In genomic region chr3:122795674-122795969, GRCh38 we compare ENCODE assay signal across 9 cellular contexts. TPM values are rescaled to one million over a fixed set of nuclear protein-coding genes. Genes with fewer than 3 reads are reported as not detected.
DNase-seq lines count a peak whose midpoint lies in the region; ATAC-seq, FAIRE-seq and TF ChIP-seq lines count a peak whose summit lies in the region.
"Had no signal": no experiment of that assay in that cellular context is flagged by ENCODE, and none has a peak within 500 bp of the region (broad histone marks: within the 10 kb centered on the region; RNA-seq: fewer than 3 reads in every experiment).

No MANE protein-coding gene starts in this region.

- no TSS peak for BruUV-seq in MCF 10A (replicated peaks; lab: Mats Ljungman, UMichigan)

- H3K4me1 ChIP-seq in cardiac muscle cell (ENCODE audit: low read depth), result no peaks in the 10 kb centered on the region
- no peaks in the 10 kb centered on the region for H3K4me1 ChIP-seq in uterus

- no peaks in the 10 kb centered on the region for H3K36me3 ChIP-seq in cardiac muscle cell
- no peaks in the 10 kb centered on the region for H3K36me3 ChIP-seq in uterus

- H3K4me1 Mint-ChIP-seq in MCF 10A (ENCODE audit: insufficient read depth, unreplicated experiment), result peaks cover 14% of the 10 kb centered on the region
- H3K4me1 Mint-ChIP-seq in memory B cell, result peaks cover 25% of the 10 kb centered on the region

- H3K27ac ChIP-seq in cardiac muscle cell (peak overlapping the region; percentile 87), uterus (peak overlapping the region; percentile 97 to 98)

- no peak for FAIRE-seq in D721Med (lab: Jason Lieb, UNC)

- TF ChIP-seq CTCF in cardiac muscle cell (IDR thresholded peaks at IDR 0.05; ENCODE audit: low read depth, low read length) (no peak), MCF 10A (IDR thresholded peaks at IDR 0.05; ENCODE audit: unreplicated experiment) (no peak), uterus (IDR thresholded peaks at IDR 0.05) (no peak), D721Med (IDR thresholded peaks at IDR 0.05; ENCODE audit: insufficient read depth, missing control alignments) (no peak)

- H3K4me3 Mint-ChIP-seq in MCF 10A (ENCODE audit: unreplicated experiment) (no peak overlapping the region), memory B cell (peak overlapping the region; percentile 80)

- ATAC-seq in left cardiac atrium (no peak), memory B cell (ENCODE audit: low read depth) (no peak), HG03565 (IDR thresholded peaks at IDR 0.05; ENCODE audit: unreplicated experiment) (no peak)

- POLR2A ChIA-PET in MCF 10A (lab: Yijun Ruan, JAX), result interaction anchor here (0.7 to 1.9 kb wide), 15 partner anchors 9 to 406 kb away, joined by 3 to 6 read pairs (median 4); partner anchors contain the start of genes DTX3L, PARP14 and PARP9

- CTCF ChIA-PET in MCF 10A (lab: Yijun Ruan, JAX), result interaction anchor here (0.6 to 1.2 kb wide), 3 partner anchors 41 to 402 kb away, joined by 3 to 5 read pairs (median 4); no protein-coding TSS in a partner anchor

- H3K36me3 Mint-ChIP-seq in MCF 10A (ENCODE audit: insufficient read depth, unreplicated experiment) (no peaks in the 10 kb centered on the region), memory B cell (no peaks in the 10 kb centered on the region)

- TF ChIP-seq POLR2A in uterus (IDR thresholded peaks at IDR 0.05), result no peak

- H3K27me3 Mint-ChIP-seq in MCF 10A (ENCODE audit: insufficient read depth, unreplicated experiment) (no peaks in the 10 kb centered on the region), memory B cell (no peaks in the 10 kb centered on the region)

- DNase-seq in cardiac muscle cell (ENCODE audit: low read depth in 1 of 2, low spot score in 1 of 2) (peak in 1 of 2 donors; percentile 5), left cardiac atrium (no peak), MCF 10A (ENCODE audit: unreplicated experiment) (no peak), memory B cell (ENCODE audit: low spot score in 2 of 2) (no peak), uterus (no peak), GM19240 (ENCODE audit: insufficient read length, low spot score) (no peak), D721Med (ENCODE audit: insufficient read length, low spot score) (no peak)
- DNase-seq: OCI-M1 had no signal

- H3K27me3 ChIP-seq in cardiac muscle cell (peaks cover 11% of the 10 kb centered on the region), uterus (no peaks in the 10 kb centered on the region)

- no peaks in the 10 kb centered on the region for H3K9me3 ChIP-seq in cardiac muscle cell (ENCODE audit: low read depth)
- H3K9me3 ChIP-seq in uterus, result no peaks in the 10 kb centered on the region

- intact Hi-C loops in left cardiac atrium (cut with DNase I) (no loop called here), MCF 10A (cut with micrococcal nuclease) (loop anchor here (2.0 kb wide), 1 partner anchor 41 kb away; no protein-coding TSS in a partner anchor), uterus (cut with DNase I; ENCODE audit: low total_unique reads) (no loop called here)

- peak overlapping the region; percentile 97 for H3K27ac Mint-ChIP-seq in MCF 10A (ENCODE audit: low read depth, unreplicated experiment)
- H3K27ac Mint-ChIP-seq in memory B cell, result no peak overlapping the region

- H3K4me3 ChIP-seq in cardiac muscle cell, result peak overlapping the region; percentile 48
- peak overlapping the region; percentile 75 to 86 for H3K4me3 ChIP-seq in uterus

- H3K9me3 Mint-ChIP-seq in MCF 10A (ENCODE audit: unreplicated experiment) (no peaks in the 10 kb centered on the region), memory B cell (no peaks in the 10 kb centered on the region)

RNA-seq across cellular contexts. Expression of gene SLC49A4, which starts 0.8 kb away (rescaled TPM):
- 15.9 and 20.8 TPM in 2 replicates for total RNA-seq in cardiac muscle cell
- 10.1 and 16.4 TPM in 2 replicates for polyA plus RNA-seq in cardiac muscle cell
- 10 to 100 TPM; 16.8 to 23.2 TPM for total RNA-seq in left cardiac atrium
- 10.4 and 11.4 TPM in 2 replicates for total RNA-seq in MCF 10A (2022)
- 10 to 100 TPM in 3 of 4 donors, 1 to 10 TPM in 1; 9.7 to 26.9 (median 19.4) TPM for total RNA-seq in uterus

RNA-seq across cellular contexts. Expression of gene HSPBAP1, which starts 2.0 kb away (rescaled TPM):
- total RNA-seq in cardiac muscle cell (2.9 and 3.1 TPM in 2 replicates), left cardiac atrium (1 to 10 TPM; 6.2 to 6.3 TPM), MCF 10A (2022) (11.3 and 15.2 TPM in 2 replicates), uterus (10 to 100 TPM in 2 of 4 donors, 1 to 10 TPM in 2; 3.1 to 25.9 (median 11.7) TPM)
- 2.5 and 7.2 TPM in 2 replicates for polyA plus RNA-seq in cardiac muscle cell
